In the genomic region with DNA sequence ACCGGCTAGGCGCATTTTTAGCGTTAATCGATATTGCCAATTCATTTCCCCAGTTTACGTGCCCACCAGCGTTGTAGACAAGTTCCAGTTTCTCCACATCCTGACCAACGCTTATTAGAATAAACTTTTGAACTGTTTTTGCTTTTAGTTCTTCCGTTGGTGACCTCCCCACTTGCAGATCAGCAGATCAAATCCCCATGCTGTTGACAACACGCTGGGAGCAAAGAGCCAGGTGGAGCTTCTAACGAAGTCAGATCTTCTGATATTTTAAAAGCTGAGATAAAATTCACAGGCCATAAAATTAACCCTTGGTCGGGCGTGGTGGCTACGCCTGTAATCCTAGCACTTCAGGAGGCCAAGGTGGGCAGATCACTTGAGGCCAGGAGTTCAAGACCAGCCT, we compare ENCODE assay signal across 14 cellular contexts. TPM values are rescaled to one million over a fixed set of nuclear protein-coding genes. Genes with fewer than 3 reads are reported as not detected.
DNase-seq lines count a peak whose midpoint lies in the region; ATAC-seq and TF ChIP-seq lines count a peak whose summit lies in the region.
"Had no signal": no experiment of that assay in that cellular context is flagged by ENCODE, and none has a peak within 500 bp of the region (broad histone marks: within the 10 kb centered on the region; RNA-seq: fewer than 3 reads in every experiment).

No MANE protein-coding gene starts in this region.

- H3K4me1 Mint-ChIP-seq in activated CD4-positive, alpha-beta T cell treated with anti-CD3 and anti-CD28 coated beads, Interleukin-2, amount 10 ng/mL, durations not matched to agents 24 days and 14 days, result peaks cover 44% of the 10 kb centered on the region
- peaks cover 47% of the 10 kb centered on the region for H3K4me1 Mint-ChIP-seq in activated naive CD8-positive, alpha-beta T cell treated with anti-CD3 and anti-CD28 coated beads, Interleukin-2, amount 50 U/mL, for 24 hours

- H3K9ac ChIP-seq in SK-N-MC (ENCODE audit: insufficient read length), result no peak overlapping the region

- H4K20me1 ChIP-seq in osteoblast (ENCODE audit: insufficient read depth, low read length), result no peaks in the 10 kb centered on the region

- H3K79me2 ChIP-seq in osteoblast (ENCODE audit: insufficient read depth, low read length), result no peaks in the 10 kb centered on the region

- H3K4me3 Mint-ChIP-seq in activated CD4-positive, alpha-beta T cell treated with anti-CD3 and anti-CD28 coated beads, Interleukin-2, amount 10 ng/mL, durations not matched to agents 24 days and 14 days, result no peak overlapping the region
- H3K4me3 Mint-ChIP-seq in activated naive CD8-positive, alpha-beta T cell treated with anti-CD3 and anti-CD28 coated beads, Interleukin-2, amount 50 U/mL, for 24 hours, result no peak overlapping the region

- ATAC-seq in activated naive CD8-positive, alpha-beta T cell treated with anti-CD3 and anti-CD28 coated beads, Interleukin-2, amount 50 U/mL, for 24 hours, result no peak
- ATAC-seq in body of pancreas (no peak), HG03342 (IDR thresholded peaks at IDR 0.05; ENCODE audit: unreplicated experiment) (no peak)
- ATAC-seq: activated CD4-positive, CD25-positive, alpha-beta regulatory T cell treated with anti-CD3 and anti-CD28 coated beads, Interleukin-2, amount 50 U/mL, for 24 hours; esophagus mucosa had no signal

- peaks cover 12% of the 10 kb centered on the region for H3K36me3 Mint-ChIP-seq in activated CD4-positive, alpha-beta T cell treated with anti-CD3 and anti-CD28 coated beads, Interleukin-2, amount 10 ng/mL, durations not matched to agents 24 days and 14 days (ENCODE audit: low read depth)
- peaks cover 8% of the 10 kb centered on the region for H3K36me3 Mint-ChIP-seq in activated naive CD8-positive, alpha-beta T cell treated with anti-CD3 and anti-CD28 coated beads, Interleukin-2, amount 50 U/mL, for 24 hours (ENCODE audit: low read depth)

- H3K4me2 ChIP-seq in osteoblast (ENCODE audit: insufficient read depth, low read length), result no peak overlapping the region
- H3K4me2 ChIP-seq: smooth muscle cell had no signal

- H3K27ac Mint-ChIP-seq in activated CD4-positive, alpha-beta T cell treated with anti-CD3 and anti-CD28 coated beads, Interleukin-2, amount 10 ng/mL, durations not matched to agents 24 days and 14 days, result peak overlapping the region; percentile 56
- H3K27ac Mint-ChIP-seq in activated naive CD8-positive, alpha-beta T cell treated with anti-CD3 and anti-CD28 coated beads, Interleukin-2, amount 50 U/mL, for 24 hours, result peak overlapping the region; percentile 53

- TF ChIP-seq POLR2A in body of pancreas (IDR thresholded peaks at IDR 0.05), result no peak

- H3K4me1 ChIP-seq in osteoblast (ENCODE audit: insufficient read depth, low read length), result peaks cover 7% of the 10 kb centered on the region
- H3K4me1 ChIP-seq in body of pancreas, result peaks cover 19% of the 10 kb centered on the region

- H3K27me3 Mint-ChIP-seq in activated CD4-positive, alpha-beta T cell treated with anti-CD3 and anti-CD28 coated beads, Interleukin-2, amount 10 ng/mL, durations not matched to agents 24 days and 14 days, result no peaks in the 10 kb centered on the region
- H3K27me3 Mint-ChIP-seq in activated naive CD8-positive, alpha-beta T cell treated with anti-CD3 and anti-CD28 coated beads, Interleukin-2, amount 50 U/mL, for 24 hours, result no peaks in the 10 kb centered on the region

- TF ChIP-seq CTCF in osteoblast (IDR thresholded peaks at IDR 0.05; ENCODE audit: extremely low read depth, low read depth, low read length) (no peak), body of pancreas (IDR thresholded peaks at IDR 0.05) (no peak)

- H3K9me3 ChIP-seq in SK-N-MC (ENCODE audit: low read depth, low read length) (no peaks in the 10 kb centered on the region), osteoblast (ENCODE audit: low read depth, low read length) (no peaks in the 10 kb centered on the region), body of pancreas (no peaks in the 10 kb centered on the region)

- H2AFZ ChIP-seq in osteoblast (ENCODE audit: low read length), result no peak overlapping the region

- DNase-seq in activated CD4-positive, alpha-beta T cell treated with anti-CD3 and anti-CD28 coated beads, Interleukin-2, amount 10 ng/mL, durations not matched to agents 24 days and 14 days, result peak; percentile 62
- no peak for DNase-seq in activated CD4-positive, alpha-beta T cell treated with anti-CD3 and anti-CD28 coated beads for 4 hours
- DNase-seq in SK-N-MC (ENCODE audit: low read depth, low spot score) (no peak), osteoblast (ENCODE audit: insufficient read length, low spot score, missing footprints) (peak; percentile 46), kidney tubule cell (ENCODE audit: low spot score) (no peak), body of pancreas (no peak)
- DNase-seq in activated naive CD8-positive, alpha-beta T cell treated with anti-CD3 and anti-CD28 coated beads, Interleukin-2, amount 50 U/mL, for 24 hours, result no peak
- DNase-seq: NCI-H1105 treated with DMSO at 0.1 percent for 48 hours; NCI-H524 treated with DMSO at 0.1 percent for 48 hours; stimulated activated CD4-positive, alpha-beta T cell treated with anti-CD3 and anti-CD28 coated beads, Interleukin-4, amount 100 ng/mL, for 24 hours had no signal

- WGBS in body of pancreas, 2 donors, result 70 to 73% methylated on average over 13 of the region's 13 CpGs

- peak overlapping the region; percentile 60 for H3K27ac ChIP-seq in SK-N-MC
- H3K27ac ChIP-seq in osteoblast (ENCODE audit: low read depth, low read length), result no peak overlapping the region
- H3K27ac ChIP-seq in body of pancreas, result no peak overlapping the region

- H3K36me3 ChIP-seq in SK-N-MC (ENCODE audit: insufficient read depth, low read length) (peaks cover 33% of the 10 kb centered on the region), osteoblast (ENCODE audit: insufficient read depth, low read length) (peaks cover 27% of the 10 kb centered on the region), body of pancreas (replicated peaks in 1 of 2; ENCODE audit: insufficient read depth in 1 of 2, low read depth in 2 of 2) (no peaks in the 10 kb centered on the region)

- intact Hi-C loops in activated CD4-positive, alpha-beta T cell treated with anti-CD3 and anti-CD28 coated beads, Interleukin-2, amount 10 ng/mL, durations not matched to agents 24 days and 14 days (cut with micrococcal nuclease), result no loop called here
- intact Hi-C loops in body of pancreas (cut with DNase I), result no loop called here

- H3K4me3 ChIP-seq in SK-N-MC (no peak overlapping the region), osteoblast (ENCODE audit: insufficient read depth, low read length) (no peak overlapping the region), body of pancreas (no peak overlapping the region)
- H3K4me3 ChIP-seq: smooth muscle cell had no signal

- no peaks in the 10 kb centered on the region for H3K27me3 ChIP-seq in osteoblast (ENCODE audit: insufficient read depth, low read length)
- H3K27me3 ChIP-seq in body of pancreas, result no peaks in the 10 kb centered on the region

- no peaks in the 10 kb centered on the region for H3K9me3 Mint-ChIP-seq in activated CD4-positive, alpha-beta T cell treated with anti-CD3 and anti-CD28 coated beads, Interleukin-2, amount 10 ng/mL, durations not matched to agents 24 days and 14 days
- no peaks in the 10 kb centered on the region for H3K9me3 Mint-ChIP-seq in activated naive CD8-positive, alpha-beta T cell treated with anti-CD3 and anti-CD28 coated beads, Interleukin-2, amount 50 U/mL, for 24 hours

RNA-seq across cellular contexts. Expression of gene RCN3, which starts 21.2 kb away (rescaled TPM):
- total RNA-seq in activated CD4-positive, alpha-beta T cell treated with anti-CD3 and anti-CD28 coated beads, Interleukin-2, amount 10 ng/mL, durations not matched to agents 24 days and 14 days, result 2.0 and 4.3 TPM in 2 replicates
- total RNA-seq in osteoblast (346 and 377 TPM in 2 replicates), body of pancreas (10 to 100 TPM; 11.9 to 39.9 TPM)

RNA-seq across cellular contexts. Expression of gene NOSIP, which starts 31.3 kb away (rescaled TPM):
- total RNA-seq in activated CD4-positive, alpha-beta T cell treated with anti-CD3 and anti-CD28 coated beads, Interleukin-2, amount 10 ng/mL, durations not matched to agents 24 days and 14 days, result 66.1 and 68.5 TPM in 2 replicates
- 57.5 and 68.0 TPM in 2 replicates for total RNA-seq in osteoblast
- total RNA-seq in body of pancreas, result 10 to 100 TPM; 50.6 to 73.2 TPM

RNA-seq across cellular contexts. Expression of gene PRRG2, which starts 32.1 kb away (rescaled TPM):
- total RNA-seq in activated CD4-positive, alpha-beta T cell treated with anti-CD3 and anti-CD28 coated beads, Interleukin-2, amount 10 ng/mL, durations not matched to agents 24 days and 14 days, result 0.56 and 1.0 TPM in 2 replicates
- total RNA-seq in osteoblast (under 0.01 and 0.29 TPM in 2 replicates), body of pancreas (1 to 10 TPM; 2.6 to 4.9 TPM)

RNA-seq across cellular contexts. Expression of gene FCGRT, which starts 36.6 kb away (rescaled TPM):
- total RNA-seq in activated CD4-positive, alpha-beta T cell treated with anti-CD3 and anti-CD28 coated beads, Interleukin-2, amount 10 ng/mL, durations not matched to agents 24 days and 14 days, result 0.99 and 1.1 TPM in 2 replicates
- total RNA-seq in osteoblast (67.5 and 75.6 TPM in 2 replicates), body of pancreas (100 to 1,000 TPM; 117 to 121 TPM)

RNA-seq across cellular contexts. Expression of gene PRR12, which starts 41.9 kb away (rescaled TPM):
- 31.1 and 32.7 TPM in 2 replicates for total RNA-seq in activated CD4-positive, alpha-beta T cell treated with anti-CD3 and anti-CD28 coated beads, Interleukin-2, amount 10 ng/mL, durations not matched to agents 24 days and 14 days
- 2.2 and 2.9 TPM in 2 replicates for total RNA-seq in osteoblast
- total RNA-seq in body of pancreas, result 10 to 100 TPM in 1 of 2 donors, 1 to 10 TPM in 1; 8.0 to 23.4 TPM

Comparison
In these comparisons a context has a peak if more than half of its experiments do, and no peak if none do; other contexts are left out.
1. DNase-seq: peak in activated CD4-positive, alpha-beta T cell treated with anti-CD3 and anti-CD28 coated beads, Interleukin-2, amount 10 ng/mL, durations not matched to agents 24 days and 14 days (single experiment) and osteoblast (single experiment); none in activated CD4-positive, alpha-beta T cell treated with anti-CD3 and anti-CD28 coated beads for 4 hours (0 of 2), SK-N-MC (single experiment), activated naive CD8-positive, alpha-beta T cell treated with anti-CD3 and anti-CD28 coated beads, Interleukin-2, amount 50 U/mL, for 24 hours (single experiment), kidney tubule cell (single experiment) and body of pancreas (0 of 4).